Comparison of ENCODE assay signal across 10 cellular contexts in the genomic region with DNA sequence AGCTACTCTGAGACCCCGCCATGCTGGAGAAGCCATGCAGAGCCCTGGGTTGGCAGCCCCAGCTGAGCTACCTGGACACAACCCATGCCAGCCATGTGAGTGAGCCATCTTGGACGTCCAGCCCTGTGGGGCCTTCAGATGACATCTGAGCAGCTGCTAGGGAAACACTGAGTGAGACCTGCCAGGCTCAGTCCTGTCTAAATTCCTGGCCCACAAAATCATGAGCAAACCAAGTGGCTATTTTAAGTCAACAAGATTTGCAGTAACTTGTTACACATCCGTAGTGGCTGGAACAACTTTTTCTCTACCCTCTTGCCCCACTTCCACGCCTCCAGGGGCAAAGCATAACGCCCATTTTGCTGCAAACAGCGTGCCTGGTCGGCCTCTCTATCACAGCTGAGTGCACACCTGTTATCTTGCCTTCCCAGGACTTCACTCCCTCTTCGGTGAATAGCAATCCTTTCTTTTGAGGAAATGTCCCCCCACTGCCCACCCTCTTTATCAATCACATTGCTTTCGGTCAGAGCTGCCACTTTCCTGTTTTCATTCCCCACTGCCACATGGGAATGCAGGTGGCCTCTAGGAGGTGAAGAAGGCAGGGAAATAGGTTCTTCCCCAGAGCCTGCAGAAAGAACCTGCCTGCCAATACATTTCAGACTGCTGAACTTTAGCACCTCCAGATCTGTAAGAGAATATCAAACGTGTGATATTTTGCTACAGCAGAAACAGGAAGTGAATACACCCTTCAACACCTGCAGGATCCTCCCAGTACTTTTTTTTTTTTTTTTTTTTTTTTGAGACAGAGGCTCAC. TPM values are rescaled to one million over a fixed set of nuclear protein-coding genes. Genes with fewer than 3 reads are reported as not detected.
DNase-seq lines count a peak whose midpoint lies in the region; ATAC-seq, FAIRE-seq and TF ChIP-seq lines count a peak whose summit lies in the region.
"Had no signal": no experiment of that assay in that cellular context is flagged by ENCODE, and none has a peak within 500 bp of the region (broad histone marks: within the 10 kb centered on the region; RNA-seq: fewer than 3 reads in every experiment).

No MANE protein-coding gene starts in this region.

- H3K36me3 ChIP-seq in mucosa of rectum (ENCODE audit: control insufficient read depth in 2 of 2, insufficient read depth in 2 of 2, low read length in 2 of 2) (no peaks in the 10 kb centered on the region), PC-3 (ENCODE audit: low read depth, low read length) (no peaks in the 10 kb centered on the region; the same call in 1 of the 2 replicates)

- peak; percentile 54 for ATAC-seq in GM21723 (IDR thresholded peaks at IDR 0.05; ENCODE audit: unreplicated experiment)
- ATAC-seq in PC-3 = no peak

- H3K27me3 Mint-ChIP-seq in activated T-cell treated with anti-CD3 and anti-CD28 coated beads, Interleukin-2, amount 50 U/mL, for 24 hours = no peaks in the 10 kb centered on the region

- H3K27ac Mint-ChIP-seq in activated T-cell treated with anti-CD3 and anti-CD28 coated beads, Interleukin-2, amount 50 U/mL, for 24 hours = peak overlapping the region; percentile 87

- no peaks in the 10 kb centered on the region for H3K9me2 ChIP-seq in PC-3 (replicated peaks; ENCODE audit: low read length)

- no peaks in the 10 kb centered on the region for H3K9me3 Mint-ChIP-seq in activated T-cell treated with anti-CD3 and anti-CD28 coated beads, Interleukin-2, amount 50 U/mL, for 24 hours

- no TSS peak for BruUV-seq in PC-3 (replicated peaks; lab: Mats Ljungman, UMichigan)

- no peak; the same call in 1 of the 2 replicates for TF ChIP-seq POLR2A in GM12891 (IDR thresholded peaks at IDR 0.05; ENCODE audit: low read depth, low read length)

- H3K9me3 ChIP-seq in mucosa of rectum (ENCODE audit: control insufficient read depth in 2 of 2, low read length in 2 of 2) = no peaks in the 10 kb centered on the region
- no peaks in the 10 kb centered on the region for H3K9me3 ChIP-seq in PC-3 (ENCODE audit: low read length)

- FAIRE-seq in GM12891 (lab: Jason Lieb, UNC) = peak; percentile 91

- POLR2A ChIA-PET in PC-3 (lab: Charles Lee; ENCODE audit: unreplicated experiment) = no interaction called here

- H3K27me3 ChIP-seq in mucosa of rectum (ENCODE audit: control insufficient read depth in 2 of 2, insufficient read depth in 2 of 2, low read length in 2 of 2) (no peaks in the 10 kb centered on the region), PC-3 (ENCODE audit: low read length) (no peaks in the 10 kb centered on the region)

- H3K36me3 Mint-ChIP-seq in activated T-cell treated with anti-CD3 and anti-CD28 coated beads, Interleukin-2, amount 50 U/mL, for 24 hours (ENCODE audit: low read depth) = no peaks in the 10 kb centered on the region

- peaks cover 37% of the 10 kb centered on the region for H3K4me1 Mint-ChIP-seq in activated T-cell treated with anti-CD3 and anti-CD28 coated beads, Interleukin-2, amount 50 U/mL, for 24 hours (ENCODE audit: low read depth)

- H2AFZ ChIP-seq in PC-3 (ENCODE audit: low read length) = no peak overlapping the region

- no peaks in the 10 kb centered on the region for H3K79me2 ChIP-seq in PC-3 (ENCODE audit: low read length)

- H3F3A ChIP-seq in PC-3 (ENCODE audit: low read length, unreplicated experiment) = no peaks in the 10 kb centered on the region

- no peak for DNase-seq in GM12891 (ENCODE audit: insufficient read length, low spot score)
- peak; percentile 40 for DNase-seq in activated T-cell treated with anti-CD3 and anti-CD28 coated beads, Interleukin-2, amount 50 U/mL, for 24 hours
- DNase-seq in inferior parietal cortex (ENCODE audit: extremely low spot score) = no peak
- no peak for DNase-seq in ureter (ENCODE audit: low spot score)
- DNase-seq in PC-3 = no peak
- DNase-seq in Ammon's horn (ENCODE audit: low spot score) = no peak
- DNase-seq: cortex of kidney, NCI-H2081 treated with DMSO at 0.1 percent for 48 hours had no signal

- intact Hi-C loops in PC-3 (cut with micrococcal nuclease) = no loop called here

- CTCF ChIA-PET in PC-3 (lab: Charles Lee) = no interaction called here

- peak overlapping the region; percentile 21 for H3K4me3 Mint-ChIP-seq in activated T-cell treated with anti-CD3 and anti-CD28 coated beads, Interleukin-2, amount 50 U/mL, for 24 hours

- H3K27ac ChIP-seq in mucosa of rectum (ENCODE audit: low read depth in 2 of 2, low read length in 2 of 2) (peak overlapping the region; percentile 77 to 82), PC-3 (ENCODE audit: low read length) (no peak overlapping the region)

- TF ChIP-seq CTCF in PC-3 (conservative IDR thresholded peaks at IDR 0.05; ENCODE audit: low read depth, low read length) = no peak

- no peaks in the 10 kb centered on the region for H4K20me1 ChIP-seq in PC-3 (ENCODE audit: low read length)

- H3K9ac ChIP-seq in mucosa of rectum (ENCODE audit: low read depth in 1 of 2, low read length in 2 of 2) (peak overlapping the region in 1 of 2 donors; percentile 65), PC-3 (ENCODE audit: low read length) (no peak overlapping the region)

- H3K4me3 ChIP-seq in mucosa of rectum (ENCODE audit: low read length in 2 of 2) (peak overlapping the region in 1 of 2 donors; percentile 5), PC-3 (ENCODE audit: low read length) (no peak overlapping the region)

- peaks cover 15 to 16% of the 10 kb centered on the region in 2 donors for H3K4me1 ChIP-seq in mucosa of rectum (ENCODE audit: control insufficient read depth in 2 of 2, insufficient read depth in 2 of 2, low read length in 2 of 2)
- peaks cover 5% of the 10 kb centered on the region; the same call in 1 of the 2 replicates for H3K4me1 ChIP-seq in PC-3 (ENCODE audit: insufficient read depth, low read length)

- H3K4me2 ChIP-seq in PC-3 (ENCODE audit: low read length) = no peak overlapping the region

TF ChIP-seq in GM12891, 5 proteins besides CTCF, POLR2A, EP300 and RAD21:
- peak; percentile 48; the same call in 1 of the 2 replicates for TF ChIP-seq TAF1 (IDR thresholded peaks at IDR 0.05; ENCODE audit: low read depth, low read length)
- TF ChIP-seq PAX5 (IDR thresholded peaks at IDR 0.05; ENCODE audit: insufficient read depth, low read length, severe bottlenecking) = no peak
- TF ChIP-seq SPI1 (IDR thresholded peaks at IDR 0.05; ENCODE audit: low read depth, low read length) = peak; percentile 91

RNA-seq across cellular contexts. Expression of gene SCIMP, which starts 7.4 kb away (rescaled TPM):
- 48.3 TPM for polyA plus RNA-seq in GM12891 (2012; ENCODE audit: low read depth, missing spikeins)
- total RNA-seq in ureter (2.9 TPM), PC-3 (2014; rRNA removed) (not detected in 2 replicates)

RNA-seq across cellular contexts. Expression of gene RABEP1, which starts 40.0 kb away (rescaled TPM):
- 40.8 TPM for polyA plus RNA-seq in GM12891 (2012; ENCODE audit: low read depth, missing spikeins)
- total RNA-seq in ureter (40.4 TPM), PC-3 (2014; rRNA removed) (22.1 and 24.4 TPM in 2 replicates)

RNA-seq across cellular contexts. Expression of gene ZNF594, which starts 50.4 kb away (rescaled TPM):
- polyA plus RNA-seq in GM12891 (2012; ENCODE audit: low read depth, missing spikeins) = 1.9 TPM
- total RNA-seq in ureter (13.5 TPM), PC-3 (2014; rRNA removed) (1.7 and 9.4 TPM in 2 replicates)
